8 cellular contexts compared by ENCODE assay signal in genomic region chr12:116818948-116819832, GRCh38.
A peak's percentile ranks its signal among the peaks of the same experiment; 100 is the strongest.
DNase-seq lines count a peak whose midpoint lies in the region; ATAC-seq and TF ChIP-seq lines count a peak whose summit lies in the region.

No MANE protein-coding gene starts in this region.

- peak; percentile 96 for ATAC-seq in GM19025 (IDR thresholded peaks at IDR 0.05; ENCODE audit: low read depth, unreplicated experiment)
- peak; percentile 92 for ATAC-seq in HG03280 (IDR thresholded peaks at IDR 0.05; ENCODE audit: unreplicated experiment)

- peak; percentile 93 for DNase-seq in AG10803 (ENCODE audit: low read depth)
- DNase-seq in NCI-H345 treated with DMSO at 0.1 percent for 48 hours (lab: John Stamatoyannopoulos, UW; ENCODE audit: unreplicated experiment): peak; percentile 85
- DNase-seq in activated CD4-positive, alpha-beta T cell treated with anti-CD3 and anti-CD28 coated beads for 1 hour: peak; percentile 85
- peak; percentile 98 for DNase-seq in cerebellum (ENCODE audit: low spot score)
- peak; percentile 81 for DNase-seq in kidney glomerular epithelial cell (lab: John Stamatoyannopoulos, UW)
- peak; percentile 77 to 85 for DNase-seq in stimulated activated CD4-positive, alpha-beta T cell treated with anti-CD3 and anti-CD28 coated beads, Interleukin-15, amount 100 ng/mL, for 48 hours (ENCODE audit: low read depth in 2 of 2)

- no peak for TF ChIP-seq CTCF in AG10803 (conservative IDR thresholded peaks at IDR 0.05; ENCODE audit: low read length)

- peak overlapping the region; percentile 96 for H3K4me3 ChIP-seq in AG10803 (ENCODE audit: low read length)

Comparison
In these comparisons a context has a peak if more than half of its experiments do, and no peak if none do; other contexts are left out.
1. Peak in every context shown above with its lines: DNase-seq, ATAC-seq and H3K4me3 ChIP-seq.